Comparison of ENCODE assay signal across 17 cellular contexts in the genomic region with DNA sequence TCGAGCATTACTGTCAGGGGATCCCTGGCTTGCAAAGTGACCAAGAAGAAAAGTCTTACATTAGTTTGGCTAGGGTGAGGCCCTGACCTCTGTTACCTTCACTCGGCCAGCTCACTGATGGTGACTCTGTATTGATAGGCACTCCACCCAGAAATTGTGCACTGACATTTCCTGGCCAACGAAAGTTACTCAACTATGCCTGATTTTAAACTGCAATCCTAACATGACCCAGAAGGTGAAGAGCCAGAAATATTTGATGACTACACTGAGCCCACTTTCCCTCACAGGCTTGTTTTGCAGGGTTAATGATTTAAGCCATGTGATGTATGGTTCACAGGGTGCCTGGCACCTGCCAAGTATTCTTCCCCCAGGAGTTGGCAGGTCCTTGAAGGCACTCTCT.
DNase-seq lines count a peak whose midpoint lies in the region; ATAC-seq, FAIRE-seq and TF ChIP-seq lines count a peak whose summit lies in the region.
"Had no signal": no experiment of that assay in that cellular context is flagged by ENCODE, and none has a peak within 500 bp of the region (broad histone marks: within the 10 kb centered on the region; RNA-seq: fewer than 3 reads in every experiment).

No MANE protein-coding gene starts in this region.

- H3K4me3 ChIP-seq in keratinocyte (ENCODE audit: control insufficient read depth in 2 of 3, extremely low read depth in 1 of 3, insufficient read depth in 2 of 3, low read depth in 1 of 3, low read length in 3 of 3) (no peak overlapping the region), upper lobe of right lung (no peak overlapping the region)
- H3K4me3 ChIP-seq: BLaER1 treated with 17β-estradiol and CSF1 and Interleukin-3, amounts not matched to agents 10 nM and 100 nM had no signal

- H3K9ac ChIP-seq in keratinocyte (ENCODE audit: control insufficient read depth, extremely low read depth, insufficient read depth, low read length) = no peak overlapping the region
- H3K9ac ChIP-seq: BLaER1 treated with 17β-estradiol and CSF1 and Interleukin-3, amounts not matched to agents 10 nM and 100 nM had no signal

- H2AFZ ChIP-seq in keratinocyte (ENCODE audit: control insufficient read depth, low read length) = no peak overlapping the region

- H3K79me2 ChIP-seq in keratinocyte (ENCODE audit: control insufficient read depth, insufficient read depth, low read length) = no peaks in the 10 kb centered on the region

- no peaks in the 10 kb centered on the region for H4K20me1 ChIP-seq in keratinocyte (ENCODE audit: control insufficient read depth, extremely low read depth, insufficient read depth, low read length)
- H4K20me1 ChIP-seq: BLaER1 treated with 17β-estradiol and CSF1 and Interleukin-3, amounts not matched to agents 10 nM and 100 nM had no signal

- no peak for DNase-seq in keratinocyte (ENCODE audit: low read depth, low spot score)
- DNase-seq in central memory CD4-positive, alpha-beta T cell = no peak
- DNase-seq in upper lobe of right lung = no peak
- DNase-seq: CD4-positive, CD25-positive, alpha-beta regulatory T cell; CD8-positive, alpha-beta memory T cell; COR-L47; GDM1; H9 had no signal

- ATAC-seq in esophagus mucosa (peak; percentile 80), GM18511 (IDR thresholded peaks at IDR 0.05; ENCODE audit: unreplicated experiment) (no peak), upper lobe of right lung (no peak), HG02884 (IDR thresholded peaks at IDR 0.05; ENCODE audit: unreplicated experiment) (no peak)

- FAIRE-seq in keratinocyte (lab: Jason Lieb, UNC) = peak; percentile 26
- FAIRE-seq: D721Med, GM12892, GM18507, H1 had no signal

- no peak overlapping the region for H3K4me2 ChIP-seq in keratinocyte (ENCODE audit: control insufficient read depth, extremely low read depth, insufficient read depth, low read depth, low read length)
- H3K4me2 ChIP-seq: BLaER1 treated with 17β-estradiol and CSF1 and Interleukin-3, amounts not matched to agents 10 nM and 100 nM had no signal

- dilution Hi-C loops in keratinocyte (cut with MboI; ENCODE audit: extremely low pct_ligation_motif_present, low sequenced_read_pairs) = no loop called here

- no peaks in the 10 kb centered on the region for H3K36me3 ChIP-seq in keratinocyte (ENCODE audit: control insufficient read depth in 2 of 2, extremely low read depth in 1 of 2, insufficient read depth in 2 of 2, low read length in 2 of 2)
- no peaks in the 10 kb centered on the region for H3K36me3 ChIP-seq in upper lobe of right lung
- H3K36me3 ChIP-seq: BLaER1 treated with 17β-estradiol and CSF1 and Interleukin-3, amounts not matched to agents 10 nM and 100 nM had no signal

- intact Hi-C loops in upper lobe of right lung (cut with DNase I) = no loop called here

- H3K27me3 ChIP-seq in keratinocyte (ENCODE audit: control insufficient read depth, extremely low read depth, insufficient read depth, low read length) (no peaks in the 10 kb centered on the region), upper lobe of right lung (no peaks in the 10 kb centered on the region)
- H3K27me3 ChIP-seq: BLaER1 treated with 17β-estradiol and CSF1 and Interleukin-3, amounts not matched to agents 10 nM and 100 nM had no signal

- no peak for TF ChIP-seq CTCF in VCaP (conservative IDR thresholded peaks at IDR 0.05)
- TF ChIP-seq CTCF in keratinocyte (optimal IDR thresholded peaks at IDR 0.05 in 1 of 3, IDR thresholded peaks at IDR 0.05 in 1 of 3, conservative IDR thresholded peaks at IDR 0.05 in 1 of 3; ENCODE audit: extremely low read depth in 1 of 3, insufficient read depth in 2 of 3, low read length in 3 of 3) = no peak
- no peak for TF ChIP-seq CTCF in upper lobe of right lung (IDR thresholded peaks at IDR 0.05)

- H3K4me1 ChIP-seq in keratinocyte (ENCODE audit: control insufficient read depth, extremely low read depth, insufficient read depth, low read length) (peaks cover 35% of the 10 kb centered on the region), upper lobe of right lung (no peaks in the 10 kb centered on the region)

- no peaks in the 10 kb centered on the region for H3K9me1 ChIP-seq in keratinocyte (ENCODE audit: control insufficient read depth, extremely low read depth, insufficient read depth, low read length)

- H3K27ac ChIP-seq in VCaP (peak overlapping the region; percentile 77), keratinocyte (ENCODE audit: control insufficient read depth, insufficient read depth, low read length) (no peak overlapping the region), upper lobe of right lung (no peak overlapping the region)
- H3K27ac ChIP-seq: BLaER1 treated with 17β-estradiol and CSF1 and Interleukin-3, amounts not matched to agents 10 nM and 100 nM had no signal

- H3K9me3 ChIP-seq in keratinocyte (ENCODE audit: control insufficient read depth, low read depth, low read length) = no peaks in the 10 kb centered on the region
- no peaks in the 10 kb centered on the region for H3K9me3 ChIP-seq in upper lobe of right lung
